ENCODE assay signal across 1 cellular context in the genomic region with DNA sequence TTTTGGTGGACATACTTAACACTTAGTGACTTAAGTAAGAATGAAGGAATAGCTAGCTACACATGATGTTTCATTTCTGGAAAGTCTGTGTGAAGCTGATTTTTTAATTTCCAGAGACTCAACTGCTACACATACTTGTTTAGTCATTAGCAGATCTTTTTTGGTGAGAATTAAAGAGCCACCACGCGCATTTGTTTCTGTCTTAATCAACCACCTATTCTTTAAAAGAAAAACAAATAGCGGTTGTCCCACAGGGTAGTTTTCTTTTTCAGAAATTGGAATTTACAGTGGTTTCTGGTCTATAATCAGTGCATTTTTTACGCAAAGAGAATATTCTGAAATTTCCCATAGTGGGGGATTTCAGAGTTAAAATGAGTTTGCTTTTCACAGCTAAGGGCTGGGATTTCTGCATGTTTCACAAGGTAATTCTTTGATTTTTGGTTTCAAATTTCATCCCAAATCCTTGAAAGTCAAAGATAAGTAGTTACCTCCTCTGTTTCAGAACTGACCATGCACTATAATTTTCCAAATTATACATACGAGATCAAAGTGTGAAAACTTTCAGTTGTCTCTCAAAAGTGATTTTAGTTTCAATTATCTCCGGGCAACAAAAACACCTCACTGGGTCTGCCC.
TF ChIP-seq lines count a peak whose summit lies in the region.

No MANE protein-coding gene starts in this region.

TF ChIP-seq in SK-N-SH, 30 proteins besides CTCF, POLR2A, EP300 and RAD21 (continued from another document):
- TF ChIP-seq IRF3 (IDR thresholded peaks at IDR 0.05; ENCODE audit: low read depth, low read length) (no peak), RCOR1 (IDR thresholded peaks at IDR 0.05; ENCODE audit: low read length) (no peak)
